Comparison of ENCODE assay signal across 20 cellular contexts in the genomic region with DNA sequence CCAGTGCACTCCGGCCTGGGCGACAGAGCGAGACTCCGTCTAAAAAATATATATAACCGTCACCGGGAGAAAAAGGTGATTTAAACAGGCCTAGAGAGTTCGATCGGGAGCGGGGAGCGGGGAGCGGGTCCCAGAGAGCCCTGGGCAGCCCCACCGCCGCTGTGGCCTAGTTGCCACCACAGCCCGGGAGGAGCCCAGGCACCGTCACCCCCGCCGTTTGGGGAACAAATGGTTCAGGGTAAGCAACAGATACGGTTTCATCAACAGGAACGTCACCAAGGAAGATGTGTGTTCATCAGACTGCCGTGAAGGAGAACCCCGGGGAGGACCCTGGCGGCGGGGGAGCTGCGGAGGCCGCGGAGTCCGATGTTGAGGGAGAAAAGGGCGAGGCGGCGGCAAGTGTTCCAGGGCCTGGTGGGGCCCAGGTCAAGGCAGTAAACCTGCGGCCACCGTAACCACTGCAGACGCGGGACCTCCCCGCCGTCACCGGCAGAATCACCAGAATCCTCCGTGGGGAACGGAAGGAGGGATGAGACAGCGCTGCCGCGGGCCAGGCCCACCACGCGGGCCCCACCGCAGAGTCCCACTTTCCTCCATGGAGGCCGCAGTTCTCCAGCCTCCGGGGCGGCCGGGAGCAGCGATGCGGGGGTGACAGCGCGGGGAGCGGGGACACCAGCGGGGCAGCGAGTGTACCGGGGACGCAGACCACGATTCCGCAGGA.
DNase-seq lines count a peak whose midpoint lies in the region; ATAC-seq, FAIRE-seq and TF ChIP-seq lines count a peak whose summit lies in the region.
"Had no signal": no experiment of that assay in that cellular context is flagged by ENCODE, and none has a peak within 500 bp of the region (broad histone marks: within the 10 kb centered on the region; RNA-seq: fewer than 3 reads in every experiment).

No MANE protein-coding gene starts in this region.

- no peak for TF ChIP-seq RAD21 in HepG2 (CRISPR knock-in tag; IDR thresholded peaks at IDR 0.05)
- no peak for TF ChIP-seq RAD21 in K562 (CRISPR knock-in tag; conservative IDR thresholded peaks at IDR 0.05 in 1 of 2, IDR thresholded peaks at IDR 0.05 in 1 of 2)

- no peak overlapping the region for H2BK120ac ChIP-seq in trophoblast cell (ENCODE audit: insufficient read depth, low read length, poor library complexity)

- H3K4me2 ChIP-seq in HepG2 (ENCODE audit: low read depth, low read length) = no peak overlapping the region
- no peak overlapping the region for H3K4me2 ChIP-seq in K562 (ENCODE audit: insufficient read depth, low read length)
- H3K4me2 ChIP-seq in trophoblast cell (ENCODE audit: low read length) = no peak overlapping the region

- H3K14ac ChIP-seq in trophoblast cell (ENCODE audit: low read length) = no peak overlapping the region

- FAIRE-seq in HepG2 (lab: Jason Lieb, UNC) = no peak
- no peak for FAIRE-seq in K562 (lab: Jason Lieb, UNC)
- FAIRE-seq: GM12891, GM18507, H54 had no signal

- H3K4ac ChIP-seq in trophoblast cell (ENCODE audit: low read depth, low read length) = no peak overlapping the region

- H2BK12ac ChIP-seq in trophoblast cell (ENCODE audit: low read length) = no peak overlapping the region

- no peak for TF ChIP-seq POLR2A in HepG2 (IDR thresholded peaks at IDR 0.05; ENCODE audit: insufficient read depth in 1 of 2, low read depth in 2 of 2, low read length in 2 of 2)
- no peak for TF ChIP-seq POLR2A in right lobe of liver (IDR thresholded peaks at IDR 0.05)
- TF ChIP-seq POLR2A in K562 (conservative IDR thresholded peaks at IDR 0.05) = no peak

- H2BK5ac ChIP-seq in trophoblast cell (ENCODE audit: low read depth, low read length, poor library complexity) = no peak overlapping the region

- H3K4me3 ChIP-seq in HepG2 (replicated peaks in 1 of 3; ENCODE audit: insufficient read depth in 1 of 3, low read depth in 2 of 3, low read length in 3 of 3) (no peak overlapping the region), right lobe of liver (no peak overlapping the region), HEK293 (ENCODE audit: low read depth, low read length) (no peak overlapping the region), K562 (no peak overlapping the region), trophoblast cell (ENCODE audit: low read depth, low read length) (no peak overlapping the region)

- no peaks in the 10 kb centered on the region for H3K4me1 ChIP-seq in HepG2 (ENCODE audit: insufficient read depth, low read length)
- H3K4me1 ChIP-seq in right lobe of liver = no peaks in the 10 kb centered on the region
- H3K4me1 ChIP-seq in HEK293 (ENCODE audit: control insufficient read depth, insufficient read depth, low read length) = no peaks in the 10 kb centered on the region
- H3K4me1 ChIP-seq in K562 (replicated peaks in 1 of 2; ENCODE audit: control insufficient read depth in 2 of 2, insufficient read depth in 2 of 2, low read length in 2 of 2) = 0 out of 5 replicates have a peak, but pooled peaks cover 0 to 3% of the 10 kb centered on the region in 2 experiments
- no peaks in the 10 kb centered on the region for H3K4me1 ChIP-seq in trophoblast cell (ENCODE audit: control insufficient read depth in 1 of 2, insufficient read depth in 2 of 2, low read length in 2 of 2)

- in situ Hi-C loops in HepG2 (cut with HindIII; ENCODE audit: extremely low pct_ligation_motif_present, low pct_unique_long_range_greater_than_20kb) (no loop called here), K562 (cut with MboI) (no loop called here)

- no peaks in the 10 kb centered on the region for H3K9me1 ChIP-seq in K562 (ENCODE audit: control insufficient read depth, insufficient read depth, low read length)

- DNase-seq in HepG2 (ENCODE audit: low spot score) = no peak
- DNase-seq in right lobe of liver = no peak
- DNase-seq in K562 (ENCODE audit: extremely low read depth in 1 of 4, low spot score in 3 of 4) = no peak
- DNase-seq in trophoblast cell = no peak
- DNase-seq in UCSD-AML1 (lab: John Stamatoyannopoulos, UW; ENCODE audit: unreplicated experiment) = no peak
- DNase-seq in HuH-7.5 (ENCODE audit: low spot score) = no peak
- DNase-seq in NCI-H82 treated with DMSO at 0.1 percent for 48 hours (lab: John Stamatoyannopoulos, UW; ENCODE audit: unreplicated experiment) = no peak
- DNase-seq: C1 segment of cervical spinal cord; Calu3; CD4-positive, alpha-beta memory T cell; COR-L47; DMS53; DMS79 treated with DMSO at 0.1 percent for 48 hours; GF-D8; GOT3; HCEC 1CT had no signal

- no peaks in the 10 kb centered on the region for H4K20me1 ChIP-seq in HepG2 (ENCODE audit: insufficient read depth, low read length)
- no peaks in the 10 kb centered on the region for H4K20me1 ChIP-seq in K562 (replicated peaks; ENCODE audit: control insufficient read depth, insufficient read depth, low read length)

- H3K79me2 ChIP-seq in HepG2 (ENCODE audit: insufficient read depth, low read length) = no peaks in the 10 kb centered on the region
- H3K79me2 ChIP-seq in K562 (ENCODE audit: control insufficient read depth, insufficient read depth, low read length) = no peaks in the 10 kb centered on the region; the same call in 2 of the 3 replicates
- no peaks in the 10 kb centered on the region for H3K79me2 ChIP-seq in trophoblast cell (ENCODE audit: control insufficient read depth, insufficient read depth, low read length, poor library complexity)

- H3K36me3 ChIP-seq in HepG2 (replicated peaks in 1 of 2; ENCODE audit: control insufficient read depth in 1 of 2, insufficient read depth in 2 of 2, low read length in 2 of 2) (peaks cover 7 to 24% of the 10 kb centered on the region in 2 experiments; a peak in 3 of 5 replicates), right lobe of liver (peaks cover 0 to 35% (median 0%) of the 10 kb centered on the region in 4 donors), HEK293 (ENCODE audit: control insufficient read depth in 2 of 2, insufficient read depth in 1 of 2, low read length in 2 of 2) (peaks cover 0 to 89% of the 10 kb centered on the region in 2 experiments; a peak in 1 of 3 replicates), K562 (ENCODE audit: control insufficient read depth, insufficient read depth, low read length) (peaks cover 88% of the 10 kb centered on the region), trophoblast cell (ENCODE audit: control insufficient read depth in 1 of 2, insufficient read depth in 2 of 2, low read length in 2 of 2) (peaks cover 51 to 64% of the 10 kb centered on the region in 2 experiments)

- no peak overlapping the region for H4K91ac ChIP-seq in trophoblast cell (ENCODE audit: low read depth, low read length)

- no peak overlapping the region for H3K9ac ChIP-seq in HepG2 (ENCODE audit: insufficient read depth, low read depth, low read length)
- no peak overlapping the region for H3K9ac ChIP-seq in K562 (ENCODE audit: insufficient read depth in 1 of 2, low read depth in 2 of 2, low read length in 2 of 2)
- H3K9ac ChIP-seq in trophoblast cell (ENCODE audit: low read length) = no peak overlapping the region

- TF ChIP-seq CTCF in HepG2 (CRISPR knock-in tag; IDR thresholded peaks at IDR 0.05) = no peak
- TF ChIP-seq CTCF in right lobe of liver (IDR thresholded peaks at IDR 0.05) = no peak
- no peak for TF ChIP-seq CTCF in HEK293 (tag by site-specific recombination; IDR thresholded peaks at IDR 0.05)
- TF ChIP-seq CTCF in K562 (IDR thresholded peaks at IDR 0.05 in 2 of 3, conservative IDR thresholded peaks at IDR 0.05 in 1 of 3; ENCODE audit: insufficient read depth in 2 of 3, low read depth in 1 of 3, low read length in 3 of 3) = no peak

- H2AFZ ChIP-seq in HepG2 (ENCODE audit: low read length) (no peak overlapping the region), K562 (ENCODE audit: low read depth, low read length) (no peak overlapping the region), trophoblast cell (ENCODE audit: insufficient read depth, low read length, poor library complexity) (no peak overlapping the region)

- no peaks in the 10 kb centered on the region for H3K79me1 ChIP-seq in trophoblast cell (ENCODE audit: low read length)

- no peak overlapping the region for H2AK5ac ChIP-seq in trophoblast cell (ENCODE audit: low read length)

- BruUV-seq in HepG2 (replicated peaks; lab: Mats Ljungman, UMichigan) (no TSS peak), K562 (replicated peaks; lab: Mats Ljungman, UMichigan) (no TSS peak)

- H3K27ac ChIP-seq in HepG2 (ENCODE audit: extremely low read length, insufficient read depth, low read length) (no peak overlapping the region), right lobe of liver (no peak overlapping the region), HEK293 (ENCODE audit: extremely low read depth, low read depth, low read length) (no peak overlapping the region), K562 (ENCODE audit: extremely low read depth, low read depth, low read length) (no peak overlapping the region), trophoblast cell (ENCODE audit: low read depth, low read length) (no peak overlapping the region)

- intact Hi-C loops in HepG2 (cut with micrococcal nuclease; ENCODE audit: unreplicated experiment) (no loop called here), right lobe of liver (cut with DNase I) (no loop called here), K562 (cut with micrococcal nuclease) (no loop called here)

- H3K9me3 ChIP-seq in HepG2 (ENCODE audit: low read length) (no peaks in the 10 kb centered on the region), right lobe of liver (no peaks in the 10 kb centered on the region), HEK293 (ENCODE audit: control insufficient read depth, insufficient read depth, low read depth, low read length) (no peaks in the 10 kb centered on the region), K562 (replicated peaks; ENCODE audit: control insufficient read depth, insufficient read depth, low read depth, low read length) (peaks cover 5% of the 10 kb centered on the region), trophoblast cell (ENCODE audit: insufficient read depth, low read depth, low read length) (peaks cover 8% of the 10 kb centered on the region)

- CTCF ChIA-PET in HepG2 (lab: Yijun Ruan, JAX; ENCODE audit: low intra/inter-chr PET ratio, low total read pairs) = no interaction called here
- CTCF ChIA-PET in HEK293 (lab: Yijun Ruan, JAX) = no interaction called here
- CTCF ChIA-PET in K562 (lab: Yijun Ruan, JAX; ENCODE audit: low intra/inter-chr PET ratio) = no interaction called here

- H4K8ac ChIP-seq in trophoblast cell (ENCODE audit: low read depth, low read length) = no peak overlapping the region

- TF ChIP-seq EP300 in HepG2 (IDR thresholded peaks at IDR 0.05; ENCODE audit: low read depth in 2 of 2, low read length in 2 of 2) (no peak), HepG2 (CRISPR knock-in tag; IDR thresholded peaks at IDR 0.05; ENCODE audit: borderline replicate concordance) (no peak), K562 (IDR thresholded peaks at IDR 0.05; ENCODE audit: low read length) (no peak)

- WGBS in HepG2 (ENCODE audit: low lambda C conversion rate) = 99% methylated on average over 47 of the region's 60 CpGs
- WGBS in right lobe of liver (ENCODE audit: insufficient coverage, low coverage, low lambda C conversion rate, missing lambda C conversion rate) = 95% methylated on average over 18 of the region's 60 CpGs
- 99% methylated on average over 46 of the region's 60 CpGs for WGBS in K562 (ENCODE audit: insufficient coverage, low coverage, missing lambda C conversion rate)
- no CpG with 5 or more reads among the region's 60 CpGs for WGBS in trophoblast cell (ENCODE audit: extremely low coverage, insufficient coverage, insufficient read length)

- POLR2A ChIA-PET in HepG2 (lab: Yijun Ruan, JAX) = no interaction called here
- POLR2A ChIA-PET in HEK293 (lab: Yijun Ruan, JAX) = no interaction called here
- POLR2A ChIA-PET in K562 (lab: Yijun Ruan, JAX) = no interaction called here

- no peak for ATAC-seq in HepG2
- ATAC-seq in right lobe of liver = no peak
- no peak for ATAC-seq in K562

- peak overlapping the region; percentile 60 for H4K12ac ChIP-seq in trophoblast cell (ENCODE audit: low read depth, low read length)

- H3K27me3 ChIP-seq in HepG2 (ENCODE audit: control insufficient read depth in 1 of 2, insufficient read depth in 2 of 2, low read length in 2 of 2) = no peaks in the 10 kb centered on the region
- H3K27me3 ChIP-seq in right lobe of liver = no peaks in the 10 kb centered on the region
- H3K27me3 ChIP-seq in K562 (ENCODE audit: control insufficient read depth in 2 of 2, insufficient read depth in 2 of 2, low read length in 2 of 2) = no peaks in the 10 kb centered on the region
- no peaks in the 10 kb centered on the region for H3K27me3 ChIP-seq in trophoblast cell (ENCODE audit: insufficient read depth, low read length)

- H3K23ac ChIP-seq in trophoblast cell (ENCODE audit: low read length) = no peak overlapping the region

- no peak overlapping the region for H3K18ac ChIP-seq in trophoblast cell (ENCODE audit: low read length)
